In the genomic region with DNA sequence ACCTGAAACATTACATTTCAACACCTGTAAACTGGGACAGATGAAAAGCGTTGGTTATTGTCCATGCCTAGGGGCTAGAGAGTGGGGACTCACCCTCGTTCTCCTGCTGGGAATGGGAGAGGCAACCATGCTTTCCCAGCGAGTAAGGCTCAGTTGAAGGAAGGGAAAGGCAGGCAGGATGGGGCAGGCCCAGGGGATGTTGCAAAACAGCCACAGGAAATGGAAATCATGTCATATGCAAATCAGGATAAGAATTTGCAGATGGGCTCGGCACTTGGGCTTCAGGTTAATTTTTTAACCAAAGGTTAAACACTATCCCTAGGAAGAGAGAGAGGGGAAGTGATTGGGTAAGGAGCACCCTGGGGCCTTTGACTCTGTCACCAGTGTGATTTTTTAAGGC, we compare ENCODE assay signal across 8 cellular contexts. TPM values are rescaled to one million over a fixed set of nuclear protein-coding genes. Genes with fewer than 3 reads are reported as not detected.
DNase-seq lines count a peak whose midpoint lies in the region; ATAC-seq, FAIRE-seq and TF ChIP-seq lines count a peak whose summit lies in the region.

No MANE protein-coding gene starts in this region.

- H3K36me3 Mint-ChIP-seq in HFFc6 (ENCODE audit: low read depth) (peaks cover 8% of the 10 kb centered on the region; the same call in 1 of the 2 replicates), memory B cell (peaks cover 2% of the 10 kb centered on the region), osteocyte (ENCODE audit: unreplicated experiment) (no peaks in the 10 kb centered on the region)

- H3K4me2 ChIP-seq in OCI-LY7 (ENCODE audit: low read length), result peak overlapping the region; percentile 71

- peaks cover 10% of the 10 kb centered on the region for H3K27me3 Mint-ChIP-seq in HFFc6 (ENCODE audit: insufficient read depth)
- H3K27me3 Mint-ChIP-seq in memory B cell, result no peaks in the 10 kb centered on the region
- H3K27me3 Mint-ChIP-seq in osteocyte (ENCODE audit: unreplicated experiment), result peaks cover 22% of the 10 kb centered on the region

- POLR2A ChIA-PET in OCI-LY7 (lab: Charles Lee), result interaction anchor here (1.2 kb wide), 1 partner anchor 17 kb away, joined by 8 read pairs; no protein-coding TSS in a partner anchor

- peaks cover 6% of the 10 kb centered on the region; the same call in 1 of the 2 replicates for H3K9me3 ChIP-seq in OCI-LY7 (ENCODE audit: low read length)
- no peaks in the 10 kb centered on the region for H3K9me3 ChIP-seq in heart left ventricle

- CTCF ChIA-PET in OCI-LY7 (lab: Charles Lee; ENCODE audit: unreplicated experiment), result interaction anchor here (0.6 kb wide), 1 partner anchor 105 kb away, joined by 3 read pairs; no protein-coding TSS in a partner anchor

- peak; percentile 98 for FAIRE-seq in GM18507 (lab: Jason Lieb, UNC)

- ATAC-seq in memory B cell (ENCODE audit: low read depth) (peak; percentile 89), heart left ventricle (no peak)

- H3K27me3 ChIP-seq in heart left ventricle, result no peaks in the 10 kb centered on the region

- H3K4me3 Mint-ChIP-seq in HFFc6 (no peak overlapping the region), memory B cell (peak overlapping the region; percentile 14), osteocyte (ENCODE audit: unreplicated experiment) (no peak overlapping the region)

- peak; percentile 44 for DNase-seq in GM18507 (ENCODE audit: extremely low spot score, insufficient read length, low read depth)
- peak; percentile 14 for DNase-seq in HFFc6
- peak; percentile 73 for DNase-seq in OCI-LY7 (ENCODE audit: low spot score)
- no peak for DNase-seq in memory B cell (ENCODE audit: low spot score in 2 of 2)
- no peak for DNase-seq in NK-92 treated with Interleukin-12 subunit alpha and Interleukin-12 subunit beta, amount 100 ng/mL, for 24 hours (lab: John Stamatoyannopoulos, UW)
- no peak for DNase-seq in cerebellar cortex (ENCODE audit: low spot score)
- no peak for DNase-seq in heart left ventricle
- no peak for DNase-seq in osteocyte (ENCODE audit: extremely low spot score, unreplicated experiment)

- no peaks in the 10 kb centered on the region for H3K36me3 ChIP-seq in OCI-LY7 (ENCODE audit: insufficient read depth, low read length)
- H3K36me3 ChIP-seq in heart left ventricle, result no peaks in the 10 kb centered on the region

- no peak for TF ChIP-seq POLR2A in heart left ventricle (IDR thresholded peaks at IDR 0.05)

- 50 to 67% (median 59%) methylated on average over 4 of the region's 4 CpGs for WGBS in heart left ventricle, 4 donors

- H3K27ac Mint-ChIP-seq in HFFc6 (no peak overlapping the region), memory B cell (no peak overlapping the region), osteocyte (ENCODE audit: unreplicated experiment) (no peak overlapping the region)

- H4K20me1 ChIP-seq in OCI-LY7 (ENCODE audit: insufficient read depth, low read length), result no peaks in the 10 kb centered on the region

- no peaks in the 10 kb centered on the region for H3K9me2 ChIP-seq in OCI-LY7 (ENCODE audit: insufficient read depth, low read length)

- H3K79me2 ChIP-seq in OCI-LY7 (ENCODE audit: insufficient read depth, low read depth, low read length), result no peaks in the 10 kb centered on the region

- H3K4me1 Mint-ChIP-seq in HFFc6 (ENCODE audit: low read depth), result peaks cover 7% of the 10 kb centered on the region
- H3K4me1 Mint-ChIP-seq in memory B cell, result peaks cover 21% of the 10 kb centered on the region
- H3K4me1 Mint-ChIP-seq in osteocyte (ENCODE audit: unreplicated experiment), result peaks cover 3% of the 10 kb centered on the region

- H3K4me3 ChIP-seq in OCI-LY7 (ENCODE audit: low read depth, low read length, poor library complexity, severe bottlenecking), result peak overlapping the region; percentile 42
- no peak overlapping the region for H3K4me3 ChIP-seq in heart left ventricle

- no peak for TF ChIP-seq CTCF in HFFc6 (IDR thresholded peaks at IDR 0.05)
- TF ChIP-seq CTCF in OCI-LY7 (conservative IDR thresholded peaks at IDR 0.05; ENCODE audit: low read length), result no peak
- no peak for TF ChIP-seq CTCF in heart left ventricle (IDR thresholded peaks at IDR 0.05)
- no peak for TF ChIP-seq CTCF in osteocyte (IDR thresholded peaks at IDR 0.05)

- H3K4me1 ChIP-seq in OCI-LY7 (ENCODE audit: insufficient read depth, low read length, poor library complexity, severe bottlenecking) (peaks cover 28% of the 10 kb centered on the region), heart left ventricle (peaks cover 0 to 10% (median 0%) of the 10 kb centered on the region in 12 donors)

- BruUV-seq in OCI-LY7 (replicated peaks; lab: Mats Ljungman, UMichigan), result no TSS peak

- H3K27ac ChIP-seq in OCI-LY7 (ENCODE audit: low read depth, low read length, poor library complexity, severe bottlenecking) (peak overlapping the region; percentile 19), heart left ventricle (no peak overlapping the region)

- H3K9me3 Mint-ChIP-seq in HFFc6, result peaks cover 8% of the 10 kb centered on the region; the same call in 1 of the 2 replicates
- H3K9me3 Mint-ChIP-seq in memory B cell, result peaks cover 2% of the 10 kb centered on the region
- H3K9me3 Mint-ChIP-seq in osteocyte (ENCODE audit: unreplicated experiment), result no peaks in the 10 kb centered on the region

- intact Hi-C loops in OCI-LY7 (cut with micrococcal nuclease; ENCODE audit: unreplicated experiment) (no loop called here), heart left ventricle (cut with DNase I) (no loop called here)

- peak overlapping the region; percentile 72; the same call in 1 of the 2 replicates for H2AFZ ChIP-seq in OCI-LY7 (ENCODE audit: low read length)

RNA-seq across cellular contexts. Expression of a gene that starts 14.5 kb away (rescaled TPM):
- total RNA-seq in HFFc6 (2021; fragmentation: NEBNext Ultra II Directional; extraction: Animal tissue kit (Norgen Biotek cat#: 25700)), result not detected
- total RNA-seq in OCI-LY7 (2014; rRNA removed; shearing (Covaris generic)), result not detected in 2 replicates
- total RNA-seq in OCI-LY7 (2022), result not detected in 2 replicates
- total RNA-seq in heart left ventricle, result 1 to 10 TPM in 1 of 9 donors, under 1 TPM in 3, not detected in 5; 0.05 to 1.1 (median 0.05) TPM
- under 1 TPM in 1 of 2 donors, not detected in 1; 0.01 TPM for polyA plus RNA-seq in heart left ventricle
- total RNA-seq in osteocyte, result not detected in 2 replicates

RNA-seq across cellular contexts. Expression of a gene that starts 59.0 kb away (rescaled TPM):
- total RNA-seq in HFFc6 (2021; fragmentation: NEBNext Ultra II Directional; extraction: Animal tissue kit (Norgen Biotek cat#: 25700)), result not detected
- total RNA-seq in OCI-LY7 (2014; rRNA removed; shearing (Covaris generic)), result not detected in 2 replicates
- total RNA-seq in OCI-LY7 (2022) (not detected in 2 replicates), heart left ventricle (not detected), osteocyte (not detected in 2 replicates)
- not detected for polyA plus RNA-seq in heart left ventricle

Comparison
In these comparisons a context has a peak if more than half of its experiments do, and no peak if none do; other contexts are left out.
1. DNase-seq: peak in GM18507 (single experiment), HFFc6 (single experiment) and OCI-LY7 (single experiment); none in memory B cell (0 of 2), NK-92 treated with Interleukin-12 subunit alpha and Interleukin-12 subunit beta, amount 100 ng/mL, for 24 hours (single experiment), cerebellar cortex (single experiment), heart left ventricle (0 of 5) and osteocyte (single experiment).